ENCODE assay signal across 8 cellular contexts in the genomic region with DNA sequence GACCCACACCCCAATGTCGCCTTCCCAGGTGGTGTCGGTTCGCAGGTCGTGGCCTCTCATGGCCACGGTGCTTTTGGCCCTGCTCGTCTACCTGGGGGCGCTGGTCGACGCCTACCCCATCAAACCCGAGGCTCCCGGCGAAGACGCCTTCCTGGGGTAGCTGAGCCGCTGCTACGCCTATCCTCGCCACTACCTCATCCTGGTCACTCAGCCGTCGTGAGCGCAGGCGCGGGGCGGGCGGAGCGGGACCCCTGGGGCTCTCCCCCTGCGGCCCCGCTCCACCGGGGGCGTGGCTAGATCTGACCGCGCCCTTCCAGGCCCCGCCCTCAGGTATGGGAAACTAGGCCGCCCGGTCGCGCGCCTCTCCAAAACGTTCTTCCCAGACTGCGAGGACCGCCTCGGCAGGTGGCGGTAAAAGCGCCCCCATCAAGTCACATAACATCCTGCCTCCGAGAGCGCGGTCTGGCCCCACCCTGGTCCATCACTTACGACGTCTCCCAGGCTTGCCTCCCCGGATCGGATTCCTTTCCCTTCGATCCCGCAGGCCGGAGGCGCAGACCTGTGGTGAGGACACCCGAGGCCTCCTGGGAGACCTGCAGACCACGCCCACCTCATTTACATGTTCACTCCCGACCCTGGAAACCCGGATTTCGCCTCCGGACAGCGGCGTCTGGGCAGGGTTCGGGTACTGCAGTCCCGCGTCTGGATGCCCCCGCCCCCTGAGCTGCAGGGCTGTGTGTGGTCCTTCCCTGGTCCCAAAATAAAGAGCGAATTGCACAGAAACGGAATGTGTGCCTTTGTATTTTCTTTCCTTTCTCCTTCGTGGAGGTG.
DNase-seq lines count a peak whose midpoint lies in the region; ATAC-seq, FAIRE-seq and TF ChIP-seq lines count a peak whose summit lies in the region.

No MANE protein-coding gene starts in this region.

- TF ChIP-seq CTCF in body of pancreas (IDR thresholded peaks at IDR 0.05) = peak in 5 of 7 experiments; percentile 11 to 35 (median 29)

- peak; percentile 51 for DNase-seq in activated CD4-positive, alpha-beta T cell treated with anti-CD3 and anti-CD28 coated beads for 48 hours
- no peak for DNase-seq in activated CD4-positive, alpha-beta T cell treated with anti-CD3 and anti-CD28 coated beads for 1 hour
- DNase-seq in NCI-H526 (lab: John Stamatoyannopoulos, UW) = peak; percentile 91 to 98
- DNase-seq in body of pancreas = peak; percentile 93 to 98 (median 97)
- DNase-seq in iPS-NIHi7 (ENCODE audit: extremely low spot score) = peak; percentile 97
- peak; percentile 84 for DNase-seq in small intestine

- H3K27ac ChIP-seq in body of pancreas (peak overlapping the region; percentile 91 to 98 (median 96)), small intestine (ENCODE audit: low read depth in 1 of 2, low read length in 1 of 2) (no peak overlapping the region)

- FAIRE-seq in small intestine (lab: Jason Lieb, UNC) = no peak

- TF ChIP-seq POLR2A in body of pancreas (IDR thresholded peaks at IDR 0.05) = peak; percentile 85 to 93 (median 92)

- intact Hi-C loops in body of pancreas (cut with DNase I) = no loop called here

- peak overlapping the region; percentile 32 to 39 for H3K4me3 ChIP-seq in body of pancreas
- peak overlapping the region in 1 of 2 donors; percentile 33 for H3K4me3 ChIP-seq in small intestine (ENCODE audit: low read depth in 1 of 2, low read length in 2 of 2)

- H3K36me3 ChIP-seq in body of pancreas (replicated peaks in 1 of 2; ENCODE audit: insufficient read depth in 1 of 2, low read depth in 2 of 2) (no peaks in the 10 kb centered on the region), small intestine (ENCODE audit: control insufficient read depth in 2 of 2, insufficient read depth in 2 of 2, low read length in 2 of 2) (no peaks in the 10 kb centered on the region)

- WGBS in body of pancreas, 2 donors = 1 to 2% methylated on average over 14 to 66 of the region's 68 CpGs
- 2 to 5% (median 4%) methylated on average over 60 to 68 of the region's 68 CpGs for WGBS in small intestine, 3 donors

- no peaks in the 10 kb centered on the region for H3K27me3 ChIP-seq in body of pancreas
- H3K27me3 ChIP-seq in small intestine (ENCODE audit: control insufficient read depth in 2 of 2, insufficient read depth in 2 of 2, low read length in 2 of 2) = peaks cover 0 to 13% of the 10 kb centered on the region in 2 donors

- peaks cover 50% of the 10 kb centered on the region for H3K4me1 ChIP-seq in body of pancreas
- H3K4me1 ChIP-seq in small intestine (ENCODE audit: control insufficient read depth in 2 of 2, insufficient read depth in 1 of 2, low read depth in 1 of 2, low read length in 1 of 2) = no peaks in the 10 kb centered on the region

- H3K9me3 ChIP-seq in body of pancreas (no peaks in the 10 kb centered on the region), small intestine (ENCODE audit: control insufficient read depth, low read depth) (no peaks in the 10 kb centered on the region)

- peak; percentile 87 for ATAC-seq in body of pancreas
- ATAC-seq in HG02852 (IDR thresholded peaks at IDR 0.05; ENCODE audit: unreplicated experiment) = no peak
- no peak for ATAC-seq in HG02588 (IDR thresholded peaks at IDR 0.05; ENCODE audit: unreplicated experiment)

Comparison
In these comparisons a context has a peak if more than half of its experiments do, and no peak if none do; other contexts are left out.
1. H3K27ac ChIP-seq: peak in body of pancreas (4 of 4); none in small intestine (0 of 2).